11 cellular contexts compared by ENCODE assay signal in the genomic region with DNA sequence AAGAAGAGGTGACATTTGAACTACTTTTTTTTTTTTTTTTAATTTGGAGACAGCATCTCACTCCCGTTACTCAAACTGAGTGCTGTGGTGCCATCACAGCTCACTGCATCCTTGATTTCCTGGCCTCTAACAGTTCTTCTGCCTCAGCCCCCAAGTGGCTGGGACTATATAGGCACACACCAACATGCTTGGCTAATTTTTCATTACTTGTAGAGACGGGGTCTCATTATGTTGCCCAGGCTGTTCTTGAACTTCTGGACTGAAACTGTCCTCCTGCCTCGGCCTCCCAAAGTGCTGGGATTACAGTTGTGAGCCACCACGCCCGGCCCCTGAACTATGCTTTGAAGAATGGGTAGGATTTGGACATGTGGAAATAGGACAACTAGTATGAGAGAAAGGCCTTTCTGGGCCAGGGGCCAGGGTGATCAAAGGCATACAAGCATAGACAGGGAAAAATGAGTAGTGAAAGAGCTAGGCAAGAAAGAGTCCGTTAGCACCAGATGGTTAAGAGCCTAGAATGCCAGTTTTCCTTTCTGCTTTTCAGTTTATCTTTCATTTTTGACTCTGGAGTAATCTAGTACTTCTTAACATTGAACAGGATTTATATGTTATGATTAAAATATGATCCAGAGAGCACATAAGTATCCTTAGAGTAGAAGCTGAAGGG. TPM values are rescaled to one million over a fixed set of nuclear protein-coding genes. Genes with fewer than 3 reads are reported as not detected.
DNase-seq lines count a peak whose midpoint lies in the region; ATAC-seq and TF ChIP-seq lines count a peak whose summit lies in the region.
"Had no signal": no experiment of that assay in that cellular context is flagged by ENCODE, and none has a peak within 500 bp of the region (broad histone marks: within the 10 kb centered on the region; RNA-seq: fewer than 3 reads in every experiment).

No MANE protein-coding gene starts in this region.

- peaks cover 34% of the 10 kb centered on the region for H3K4me1 ChIP-seq in CD8-positive, alpha-beta memory T cell (ENCODE audit: insufficient read depth, low read length)
- H3K4me1 ChIP-seq in PC-3 (ENCODE audit: insufficient read depth, low read length) = 0 out of 2 replicates have a peak, but pooled peaks cover 3% of the 10 kb centered on the region
- H3K4me1 ChIP-seq in prostate gland (replicated peaks) = no peaks in the 10 kb centered on the region

- H3K4me2 ChIP-seq in PC-3 (ENCODE audit: low read length) = no peak overlapping the region

- DNase-seq in CD8-positive, alpha-beta memory T cell = no peak
- DNase-seq in GM20000 (ENCODE audit: low spot score) = no peak
- DNase-seq in memory B cell (ENCODE audit: low spot score in 2 of 2) = no peak
- DNase-seq in PC-3 = no peak
- DNase-seq in prostate gland (ENCODE audit: low spot score) = no peak
- DNase-seq in NCI-H2029 (lab: John Stamatoyannopoulos, UW) = no peak
- DNase-seq in stimulated activated CD4-positive, alpha-beta T cell treated with anti-CD3 and anti-CD28 coated beads, Interleukin-2, amount 100 ng/mL, for 48 hours = no peak
- DNase-seq: DMS79, NCI-H774 had no signal

- no peak overlapping the region for H3K4me3 ChIP-seq in CD8-positive, alpha-beta memory T cell (ENCODE audit: low read length)
- H3K4me3 ChIP-seq in PC-3 (ENCODE audit: low read length) (no peak overlapping the region), prostate gland (no peak overlapping the region)

- ATAC-seq in memory B cell (ENCODE audit: low read depth) (peak; percentile 56), PC-3 (no peak)

- H3K27ac Mint-ChIP-seq in CD8-positive, alpha-beta memory T cell = peak overlapping the region; percentile 58 to 88 (median 84)
- H3K27ac Mint-ChIP-seq in brain (peak overlapping the region in 3 of 5 experiments; percentile 17 to 68 (median 61)), memory B cell (peak overlapping the region; percentile 90)

- POLR2A ChIA-PET in CD8-positive, alpha-beta memory T cell (lab: Charles Lee) = interaction anchor here (0.8 kb wide), 1 partner anchor 12 kb away, joined by 4 read pairs; no protein-coding TSS in a partner anchor
- POLR2A ChIA-PET in PC-3 (lab: Charles Lee; ENCODE audit: unreplicated experiment) = interaction anchor here (0.6 kb wide), 1 partner anchor 540 kb away, joined by 4 read pairs; no protein-coding TSS in a partner anchor

- no TSS peak for BruUV-seq in PC-3 (replicated peaks; lab: Mats Ljungman, UMichigan)

- H3K9me2 ChIP-seq in PC-3 (replicated peaks; ENCODE audit: low read length) = no peaks in the 10 kb centered on the region

- peaks cover 0 to 2% of the 10 kb centered on the region in 2 donors for H3K27me3 Mint-ChIP-seq in CD8-positive, alpha-beta memory T cell
- peaks cover 3% of the 10 kb centered on the region for H3K27me3 Mint-ChIP-seq in brain
- no peaks in the 10 kb centered on the region for H3K27me3 Mint-ChIP-seq in memory B cell
- H3K27me3 Mint-ChIP-seq: stimulated activated naive CD8-positive, alpha-beta T cell treated with anti-CD3 and anti-CD28 coated beads, Interleukin-15, Interleukin-2, amounts not matched to agents 100 ng/mL and 50 ng/mL, for 24 hours had no signal

- H3K9ac ChIP-seq in PC-3 (ENCODE audit: low read length) = no peak overlapping the region

- H3F3A ChIP-seq in PC-3 (ENCODE audit: low read length, unreplicated experiment) = no peaks in the 10 kb centered on the region

- peaks cover 0 to 16% (median 6%) of the 10 kb centered on the region in 3 donors for H3K36me3 Mint-ChIP-seq in CD8-positive, alpha-beta memory T cell
- H3K36me3 Mint-ChIP-seq in brain (peaks cover 10% of the 10 kb centered on the region), memory B cell (peaks cover 3% of the 10 kb centered on the region)

- peak overlapping the region; percentile 40 for H3K27ac ChIP-seq in CD8-positive, alpha-beta memory T cell (ENCODE audit: low read depth, low read length)
- H3K27ac ChIP-seq in PC-3 (ENCODE audit: low read length) (no peak overlapping the region), prostate gland (peak overlapping the region in 1 of 2 donors; percentile 13)

- CTCF ChIA-PET in CD8-positive, alpha-beta memory T cell (lab: Charles Lee) = interaction anchor here (1.6 kb wide), 1 partner anchor 41 kb away, joined by 4 read pairs; no protein-coding TSS in a partner anchor
- CTCF ChIA-PET in PC-3 (lab: Charles Lee) = no interaction called here

- no peak for TF ChIP-seq POLR2A in prostate gland (IDR thresholded peaks at IDR 0.05)

- no peaks in the 10 kb centered on the region for H3K36me3 ChIP-seq in CD8-positive, alpha-beta memory T cell (ENCODE audit: insufficient read depth, low read length)
- H3K36me3 ChIP-seq in PC-3 (ENCODE audit: low read depth, low read length) (no peaks in the 10 kb centered on the region), prostate gland (no peaks in the 10 kb centered on the region)

- H3K79me2 ChIP-seq in PC-3 (ENCODE audit: low read length) = peaks cover 16% of the 10 kb centered on the region

- no peaks in the 10 kb centered on the region for H3K27me3 ChIP-seq in CD8-positive, alpha-beta memory T cell (ENCODE audit: insufficient read depth, low read length, poor library complexity, severe bottlenecking)
- H3K27me3 ChIP-seq in PC-3 (ENCODE audit: low read length) (no peaks in the 10 kb centered on the region), prostate gland (replicated peaks; ENCODE audit: insufficient read depth) (no peaks in the 10 kb centered on the region)

- no peaks in the 10 kb centered on the region for H3K9me3 ChIP-seq in CD8-positive, alpha-beta memory T cell (ENCODE audit: low read length)
- H3K9me3 ChIP-seq in PC-3 (ENCODE audit: low read length) = no peaks in the 10 kb centered on the region
- no peaks in the 10 kb centered on the region for H3K9me3 ChIP-seq in prostate gland

- peaks cover 70 to 95% (median 94%) of the 10 kb centered on the region in 3 donors for H3K4me1 Mint-ChIP-seq in CD8-positive, alpha-beta memory T cell
- H3K4me1 Mint-ChIP-seq in brain (peaks cover 33% of the 10 kb centered on the region), memory B cell (peaks cover 61% of the 10 kb centered on the region)

- WGBS in prostate gland = 68% methylated on average over 6 of the region's 6 CpGs

- no peak overlapping the region for H2AFZ ChIP-seq in PC-3 (ENCODE audit: low read length)

- no peaks in the 10 kb centered on the region for H3K9me3 Mint-ChIP-seq in CD8-positive, alpha-beta memory T cell
- H3K9me3 Mint-ChIP-seq in brain (no peaks in the 10 kb centered on the region), memory B cell (no peaks in the 10 kb centered on the region)
- H3K9me3 Mint-ChIP-seq: stimulated activated naive CD8-positive, alpha-beta T cell treated with anti-CD3 and anti-CD28 coated beads, Interleukin-15, Interleukin-2, amounts not matched to agents 100 ng/mL and 50 ng/mL, for 24 hours had no signal

- H4K20me1 ChIP-seq in PC-3 (ENCODE audit: low read length) = no peaks in the 10 kb centered on the region

- intact Hi-C loops in PC-3 (cut with micrococcal nuclease) (no loop called here), prostate gland (cut with DNase I) (no loop called here)

- TF ChIP-seq CTCF in GM20000 (IDR thresholded peaks at IDR 0.05; ENCODE audit: extremely low read depth, missing control alignments) (peak; percentile 40), brain (conservative IDR thresholded peaks at IDR 0.05) (peak in 1 of 2 experiments; percentile 7), PC-3 (conservative IDR thresholded peaks at IDR 0.05; ENCODE audit: low read depth, low read length) (no peak), prostate gland (IDR thresholded peaks at IDR 0.05) (no peak)

- H3K4me3 Mint-ChIP-seq in CD8-positive, alpha-beta memory T cell = peak overlapping the region in 6 of 7 donors; percentile 6 to 76 (median 10)
- H3K4me3 Mint-ChIP-seq in brain (peak overlapping the region in 1 of 5 experiments; percentile 23), memory B cell (peak overlapping the region; percentile 15)
- H3K4me3 Mint-ChIP-seq: stimulated activated naive CD8-positive, alpha-beta T cell treated with anti-CD3 and anti-CD28 coated beads, Interleukin-15, Interleukin-2, amounts not matched to agents 100 ng/mL and 50 ng/mL, for 24 hours had no signal

RNA-seq across cellular contexts. Expression of gene RABGAP1L, which starts 6.3 kb away (rescaled TPM):
- 10 to 100 TPM; 41.7 to 42.7 TPM for total RNA-seq in CD8-positive, alpha-beta memory T cell
- polyA plus RNA-seq in CD8-positive, alpha-beta memory T cell = 78.5 TPM
- 17.1 TPM for polyA plus RNA-seq in brain (ENCODE audit: insufficient read depth, low read depth, low replicate concordance)
- total RNA-seq in PC-3 (2014; rRNA removed) (11.8 and 24.4 TPM in 2 replicates), prostate gland (10 to 100 TPM; 32.3 to 41.5 TPM)
